1 cellular context compared by ENCODE assay signal in the genomic region with DNA sequence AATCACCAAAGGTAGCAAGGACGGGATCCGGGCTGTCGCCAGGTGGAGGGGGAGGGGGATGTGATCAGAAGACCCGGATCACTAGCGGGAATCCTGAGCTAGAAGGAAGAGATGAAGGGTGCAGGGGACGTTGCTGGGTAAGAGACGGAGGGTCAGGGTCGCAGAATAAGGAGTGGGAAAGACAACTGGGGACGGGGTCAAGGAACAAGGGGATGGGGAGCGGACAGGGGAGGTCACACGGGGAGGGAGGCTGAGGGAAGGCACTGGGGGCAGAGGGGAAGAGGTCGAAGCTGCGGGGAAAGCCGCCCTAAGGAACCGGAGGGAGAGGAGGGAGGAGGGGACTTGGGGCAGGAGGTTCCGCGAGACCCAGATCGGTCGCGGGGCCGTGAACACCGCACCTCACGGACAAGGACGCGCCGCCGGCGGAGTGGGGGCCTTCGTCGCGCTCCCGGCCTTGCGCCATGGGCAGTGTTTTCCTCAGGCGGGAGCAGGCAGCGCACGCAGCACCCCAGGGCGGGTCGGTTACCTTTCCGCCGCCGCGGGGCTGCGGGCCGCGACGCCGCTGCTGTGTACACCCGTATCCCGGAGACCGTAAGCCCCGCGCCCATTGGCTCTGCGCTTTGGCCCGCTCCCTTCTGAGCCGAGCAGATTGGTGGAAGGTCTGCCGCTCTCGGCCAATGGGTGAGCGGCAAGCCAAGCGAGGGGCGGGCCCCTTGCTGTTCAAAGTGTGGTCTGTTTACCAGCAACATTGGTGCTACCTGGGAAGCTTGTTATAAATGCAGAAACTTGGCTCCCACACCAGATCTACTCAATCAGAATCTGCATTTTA.
TF ChIP-seq lines count a peak whose summit lies in the region.

A gene with protein sequence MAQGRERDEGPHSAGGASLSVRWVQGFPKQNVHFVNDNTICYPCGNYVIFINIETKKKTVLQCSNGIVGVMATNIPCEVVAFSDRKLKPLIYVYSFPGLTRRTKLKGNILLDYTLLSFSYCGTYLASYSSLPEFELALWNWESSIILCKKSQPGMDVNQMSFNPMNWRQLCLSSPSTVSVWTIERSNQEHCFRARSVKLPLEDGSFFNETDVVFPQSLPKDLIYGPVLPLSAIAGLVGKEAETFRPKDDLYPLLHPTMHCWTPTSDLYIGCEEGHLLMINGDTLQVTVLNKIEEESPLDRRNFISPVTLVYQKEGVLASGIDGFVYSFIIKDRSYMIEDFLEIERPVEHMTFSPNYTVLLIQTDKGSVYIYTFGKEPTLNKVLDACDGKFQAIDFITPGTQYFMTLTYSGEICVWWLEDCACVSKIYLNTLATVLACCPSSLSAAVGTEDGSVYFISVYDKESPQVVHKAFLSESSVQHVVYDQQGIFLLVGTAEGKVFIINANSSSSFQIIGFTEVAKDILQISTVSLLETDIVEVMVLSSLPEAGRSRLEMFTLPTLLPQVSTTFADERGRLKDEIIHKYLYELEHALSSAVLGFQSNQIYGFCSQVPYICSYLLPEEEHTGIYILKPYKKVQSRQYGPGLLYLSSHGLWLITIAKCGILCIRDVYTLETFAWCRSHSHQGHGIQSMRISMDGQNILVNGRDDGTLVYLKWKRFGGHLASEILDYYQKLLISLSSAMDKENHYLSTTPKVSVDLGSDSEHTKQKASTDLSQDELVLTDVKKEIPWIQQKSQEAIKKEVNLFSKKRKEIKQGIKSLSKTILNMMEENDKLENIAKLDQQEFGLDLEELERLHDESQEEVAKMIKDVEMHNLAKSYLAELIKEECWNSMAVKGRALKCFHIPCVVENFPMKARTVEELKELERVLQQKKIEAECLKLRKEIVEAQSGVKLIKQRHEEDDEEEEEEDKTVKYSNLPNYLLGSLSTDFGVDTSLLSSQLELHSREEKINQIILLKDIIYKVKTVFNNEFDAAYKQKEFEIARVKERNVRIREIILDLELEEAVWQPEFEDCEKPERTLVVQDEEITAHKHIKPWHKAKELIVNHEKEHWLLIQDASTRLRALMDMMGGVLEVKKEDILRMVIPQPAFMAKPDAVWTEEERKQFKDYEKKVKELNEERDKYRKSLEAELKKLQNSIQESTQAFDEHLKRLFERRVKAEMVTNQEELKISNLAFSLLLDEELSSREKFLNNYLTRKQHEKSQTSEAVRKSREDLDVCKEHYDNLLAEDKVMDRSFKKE (N-terminal part only) (minus strand): TSS at position 581 of the 829 bp plus-strand sequence. CDS start 118 bp downstream, at position 463.

TF ChIP-seq in GM12878, 131 proteins besides CTCF, POLR2A, EP300 and RAD21 (continued from another document):
- TF ChIP-seq, protein P1, sequence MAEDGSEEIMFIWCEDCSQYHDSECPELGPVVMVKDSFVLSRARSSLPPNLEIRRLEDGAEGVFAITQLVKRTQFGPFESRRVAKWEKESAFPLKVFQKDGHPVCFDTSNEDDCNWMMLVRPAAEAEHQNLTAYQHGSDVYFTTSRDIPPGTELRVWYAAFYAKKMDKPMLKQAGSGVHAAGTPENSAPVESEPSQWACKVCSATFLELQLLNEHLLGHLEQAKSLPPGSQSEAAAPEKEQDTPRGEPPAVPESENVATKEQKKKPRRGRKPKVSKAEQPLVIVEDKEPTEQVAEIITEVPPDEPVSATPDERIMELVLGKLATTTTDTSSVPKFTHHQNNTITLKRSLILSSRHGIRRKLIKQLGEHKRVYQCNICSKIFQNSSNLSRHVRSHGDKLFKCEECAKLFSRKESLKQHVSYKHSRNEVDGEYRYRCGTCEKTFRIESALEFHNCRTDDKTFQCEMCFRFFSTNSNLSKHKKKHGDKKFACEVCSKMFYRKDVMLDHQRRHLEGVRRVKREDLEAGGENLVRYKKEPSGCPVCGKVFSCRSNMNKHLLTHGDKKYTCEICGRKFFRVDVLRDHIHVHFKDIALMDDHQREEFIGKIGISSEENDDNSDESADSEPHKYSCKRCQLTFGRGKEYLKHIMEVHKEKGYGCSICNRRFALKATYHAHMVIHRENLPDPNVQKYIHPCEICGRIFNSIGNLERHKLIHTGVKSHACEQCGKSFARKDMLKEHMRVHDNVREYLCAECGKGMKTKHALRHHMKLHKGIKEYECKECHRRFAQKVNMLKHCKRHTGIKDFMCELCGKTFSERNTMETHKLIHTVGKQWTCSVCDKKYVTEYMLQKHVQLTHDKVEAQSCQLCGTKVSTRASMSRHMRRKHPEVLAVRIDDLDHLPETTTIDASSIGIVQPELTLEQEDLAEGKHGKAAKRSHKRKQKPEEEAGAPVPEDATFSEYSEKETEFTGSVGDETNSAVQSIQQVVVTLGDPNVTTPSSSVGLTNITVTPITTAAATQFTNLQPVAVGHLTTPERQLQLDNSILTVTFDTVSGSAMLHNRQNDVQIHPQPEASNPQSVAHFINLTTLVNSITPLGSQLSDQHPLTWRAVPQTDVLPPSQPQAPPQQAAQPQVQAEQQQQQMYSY (CRISPR knock-in tag; IDR thresholded peaks at IDR 0.05): no peak
- no peak for TF ChIP-seq SUZ12 (IDR thresholded peaks at IDR 0.05; ENCODE audit: unreplicated experiment)
- no peak for TF ChIP-seq KAT2A (conservative IDR thresholded peaks at IDR 0.05; ENCODE audit: control insufficient read depth, low read depth, low read length)
- no peak for TF ChIP-seq NR2C2 (IDR thresholded peaks at IDR 0.05; ENCODE audit: borderline replicate concordance, control insufficient read depth, insufficient read length, low read depth)
- TF ChIP-seq HDAC6 (IDR thresholded peaks at IDR 0.05; ENCODE audit: unreplicated experiment): no peak
- peak in 1 of 2 experiments; percentile 48; a peak in 1 of 4 replicates for TF ChIP-seq BHLHE40 (IDR thresholded peaks at IDR 0.05; ENCODE audit: borderline replicate concordance in 1 of 2, low read depth in 2 of 2, low read length in 1 of 2)
- TF ChIP-seq SMARCA5 (IDR thresholded peaks at IDR 0.05): no peak
- no peak for TF ChIP-seq ZNF622 (IDR thresholded peaks at IDR 0.05)
- TF ChIP-seq PML (IDR thresholded peaks at IDR 0.05; ENCODE audit: low read length): no peak
- no peak for TF ChIP-seq RCOR1 (conservative IDR thresholded peaks at IDR 0.05; ENCODE audit: low read depth, low read length)
